ENCODE assay signal across 14 cellular contexts in genomic region chr12:42484996-42485395, GRCh38.
A peak's percentile ranks its signal among the peaks of the same experiment; 100 is the strongest.
DNase-seq lines count a peak whose midpoint lies in the region; TF ChIP-seq lines count a peak whose summit lies in the region.
"Had no signal": no experiment of that assay in that cellular context is flagged by ENCODE, and none has a peak within 500 bp of the region (broad histone marks: within the 10 kb centered on the region; RNA-seq: fewer than 3 reads in every experiment).

No MANE protein-coding gene starts in this region.

- no peaks in the 10 kb centered on the region for H3K36me3 Mint-ChIP-seq in neural progenitor cell
- H3K36me3 Mint-ChIP-seq in Caco-2 (ENCODE audit: insufficient read depth, unreplicated experiment): peaks cover 9% of the 10 kb centered on the region

- H3K9me3 Mint-ChIP-seq in neural progenitor cell (no peaks in the 10 kb centered on the region), Caco-2 (ENCODE audit: unreplicated experiment) (no peaks in the 10 kb centered on the region)

- DNase-seq in GM23248: no peak
- DNase-seq in MM.1S: peak; percentile 35
- peak; percentile 14 for DNase-seq in foreskin melanocyte
- DNase-seq in neural progenitor cell (ENCODE audit: low spot score): no peak
- DNase-seq in NCI-H524 (lab: John Stamatoyannopoulos, UW): no peak
- DNase-seq in Caco-2: no peak
- DNase-seq in SKM-1 treated with dmso at 0.1 percent for 144 hours (lab: John Stamatoyannopoulos, UW; ENCODE audit: unreplicated experiment): no peak
- no peak for DNase-seq in CD1c-positive myeloid dendritic cell (ENCODE audit: extremely low spot score)
- DNase-seq: BE2C, body of pancreas, midbrain had no signal

- H3K9me3 ChIP-seq in GM23248 (ENCODE audit: low read depth): no peaks in the 10 kb centered on the region
- no peaks in the 10 kb centered on the region for H3K9me3 ChIP-seq in MM.1S (replicated peaks; ENCODE audit: insufficient read depth, low read length)
- H3K9me3 ChIP-seq in neural progenitor cell (ENCODE audit: low read depth): no peaks in the 10 kb centered on the region
- no peaks in the 10 kb centered on the region for H3K9me3 ChIP-seq in Caco-2
- H3K9me3 ChIP-seq: BE2C, body of pancreas, prostate gland, thoracic aorta had no signal

- peaks cover 17% of the 10 kb centered on the region for H3K4me1 Mint-ChIP-seq in neural progenitor cell
- H3K4me1 Mint-ChIP-seq in Caco-2 (ENCODE audit: low read depth, unreplicated experiment): no peaks in the 10 kb centered on the region

- in situ Hi-C loops in GM23248 (cut with MboI): loop anchor here (10.0 kb wide), 1 partner anchor 80 kb away; no protein-coding TSS in a partner anchor

- H3K27me3 ChIP-seq in GM23248 (replicated peaks; ENCODE audit: insufficient read depth) (no peaks in the 10 kb centered on the region), MM.1S (replicated peaks; ENCODE audit: insufficient read depth, low read length) (no peaks in the 10 kb centered on the region), neural progenitor cell (peaks cover 33% of the 10 kb centered on the region), Caco-2 (replicated peaks; ENCODE audit: control insufficient read depth, insufficient read depth, low read length) (no peaks in the 10 kb centered on the region)
- H3K27me3 ChIP-seq: BE2C, body of pancreas had no signal

- TF ChIP-seq CTCF in MM.1S (IDR thresholded peaks at IDR 0.05; ENCODE audit: low read length) (no peak), neural progenitor cell (IDR thresholded peaks at IDR 0.05) (no peak), Caco-2 (IDR thresholded peaks at IDR 0.05; ENCODE audit: insufficient read depth in 1 of 2, low read depth in 1 of 2, low read length in 1 of 2, severe bottlenecking in 1 of 2, unreplicated experiment in 1 of 2) (no peak)

- no peak overlapping the region for H3K27ac ChIP-seq in GM23248
- H3K27ac ChIP-seq in MM.1S (ENCODE audit: low read length): no peak overlapping the region
- no peak overlapping the region for H3K27ac ChIP-seq in neural progenitor cell
- H3K27ac ChIP-seq: thoracic aorta, VCaP had no signal

- POLR2A ChIA-PET in Caco-2 (lab: Charles Lee): interaction anchor here (0.5 to 0.6 kb wide), 2 partner anchors 25 to 32 kb away, joined by 5 to 6 read pairs; no protein-coding TSS in a partner anchor

- H3K27me3 Mint-ChIP-seq in neural progenitor cell (ENCODE audit: insufficient read depth, low read depth): peaks cover 5% of the 10 kb centered on the region
- H3K27me3 Mint-ChIP-seq in Caco-2 (ENCODE audit: insufficient read depth, unreplicated experiment): no peaks in the 10 kb centered on the region

- H3K36me3 ChIP-seq in GM23248 (ENCODE audit: low read depth) (no peaks in the 10 kb centered on the region), MM.1S (replicated peaks; ENCODE audit: insufficient read depth, low read length) (no peaks in the 10 kb centered on the region), neural progenitor cell (no peaks in the 10 kb centered on the region), Caco-2 (ENCODE audit: control insufficient read depth, insufficient read depth, low read length) (no peaks in the 10 kb centered on the region)
- H3K36me3 ChIP-seq: BE2C, prostate gland, thoracic aorta had no signal

- H2AFZ ChIP-seq in GM23248 (no peak overlapping the region), MM.1S (ENCODE audit: low read length) (peak overlapping the region; percentile 31; the same call in 1 of the 2 replicates), neural progenitor cell (replicated peaks) (no peak overlapping the region)

- H3K4me1 ChIP-seq in GM23248 (ENCODE audit: insufficient read depth) (peaks cover 27% of the 10 kb centered on the region), MM.1S (ENCODE audit: low read length) (peaks cover 9% of the 10 kb centered on the region; the same call in 1 of the 2 replicates), neural progenitor cell (peaks cover 50% of the 10 kb centered on the region), Caco-2 (peaks cover 6% of the 10 kb centered on the region; the same call in 1 of the 2 replicates)
- H3K4me1 ChIP-seq: prostate gland had no signal

- WGBS in GM23248 (ENCODE audit: low coverage in 1 of 2, low lambda C conversion rate in 2 of 2, missing lambda C conversion rate in 2 of 2), 2 experiments: 72 to 75% methylated on average over 3 of the region's 3 CpGs

- H3K4me3 Mint-ChIP-seq in neural progenitor cell: peak overlapping the region; percentile 64
- H3K4me3 Mint-ChIP-seq in Caco-2 (ENCODE audit: unreplicated experiment): no peak overlapping the region

- H3K9ac ChIP-seq in GM23248 (no peak overlapping the region), MM.1S (ENCODE audit: low read length) (no peak overlapping the region), neural progenitor cell (no peak overlapping the region)

- H3K27ac Mint-ChIP-seq in neural progenitor cell (no peak overlapping the region), Caco-2 (ENCODE audit: unreplicated experiment) (no peak overlapping the region)

- CTCF ChIA-PET in Caco-2 (lab: Charles Lee): interaction anchor here (0.6 to 3.4 kb wide), 2 partner anchors 10 to 85 kb away, joined by 4 to 58 read pairs; no protein-coding TSS in a partner anchor

- H3K9me2 ChIP-seq in GM23248 (ENCODE audit: insufficient read depth) (no peaks in the 10 kb centered on the region), MM.1S (replicated peaks; ENCODE audit: insufficient read depth, low read length) (no peaks in the 10 kb centered on the region)

- H3K4me3 ChIP-seq in GM23248 (no peak overlapping the region), MM.1S (ENCODE audit: low read length) (peak overlapping the region; percentile 84; the same call in 1 of the 2 replicates), neural progenitor cell (peak overlapping the region; percentile 82), Caco-2 (ENCODE audit: low read depth, low read length) (no peak overlapping the region)

- H3K4me2 ChIP-seq in GM23248 (ENCODE audit: unreplicated experiment) (peak overlapping the region; percentile 91), MM.1S (ENCODE audit: low read depth, low read length) (peak overlapping the region; percentile 99), neural progenitor cell (peak overlapping the region; percentile 83)

- intact Hi-C loops in Caco-2 (cut with micrococcal nuclease; ENCODE audit: unreplicated experiment): loop anchor here (5.0 kb wide), 2 partner anchors 102 to 437 kb away; partner anchors contain the start of gene PRICKLE1

- H3F3A ChIP-seq in GM23248 (ENCODE audit: insufficient read depth): peaks cover 30% of the 10 kb centered on the region
- peaks cover 6% of the 10 kb centered on the region for H3F3A ChIP-seq in MM.1S (ENCODE audit: insufficient read depth, low read length)
- peaks cover 10% of the 10 kb centered on the region for H3F3A ChIP-seq in neural progenitor cell (ENCODE audit: low read depth)

- no TSS peak for BruUV-seq in Caco-2 (replicated peaks; lab: Mats Ljungman, UMichigan)

- no peaks in the 10 kb centered on the region for H4K20me1 ChIP-seq in GM23248 (ENCODE audit: insufficient read depth)
- no peaks in the 10 kb centered on the region for H4K20me1 ChIP-seq in MM.1S (ENCODE audit: insufficient read depth, low read length)
- H4K20me1 ChIP-seq in neural progenitor cell (ENCODE audit: low read depth): no peaks in the 10 kb centered on the region

- peaks cover 71% of the 10 kb centered on the region for H3K79me2 ChIP-seq in GM23248 (ENCODE audit: insufficient read depth)
- no peaks in the 10 kb centered on the region for H3K79me2 ChIP-seq in MM.1S (ENCODE audit: low read length)
- peaks cover 10% of the 10 kb centered on the region for H3K79me2 ChIP-seq in neural progenitor cell (ENCODE audit: low read depth)

Comparison
In these comparisons a context has a peak if more than half of its experiments do, and no peak if none do; other contexts are left out.
1. DNase-seq: peak in MM.1S (single experiment) and foreskin melanocyte (single experiment); none in GM23248 (single experiment), neural progenitor cell (single experiment), NCI-H524 (0 of 2), Caco-2 (0 of 2), SKM-1 treated with dmso at 0.1 percent for 144 hours (single experiment) and CD1c-positive myeloid dendritic cell (single experiment).
2. H3K4me3 ChIP-seq: peak in MM.1S (single experiment) and neural progenitor cell (single experiment); none in GM23248 (single experiment) and Caco-2 (single experiment).
3. Peak in every context shown above with its lines, with median percentiles within 50 percentile points of each other: H3K4me2 ChIP-seq.